In genomic region chr4:2042207-2042946, GRCh38 we compare ENCODE assay signal across 8 cellular contexts. TPM values are rescaled to one million over a fixed set of nuclear protein-coding genes. Genes with fewer than 3 reads are reported as not detected.
A peak's percentile ranks its signal among the peaks of the same experiment; 100 is the strongest.
DNase-seq lines count a peak whose midpoint lies in the region; ATAC-seq and TF ChIP-seq lines count a peak whose summit lies in the region.

No MANE protein-coding gene starts in this region.

- no peak overlapping the region for H3K27ac ChIP-seq in HUES64 (ENCODE audit: low read depth, low read length)

- WGBS in HUES64 = 3% methylated on average over 78 of the region's 80 CpGs

- H3K27me3 ChIP-seq in HUES64 (ENCODE audit: insufficient read depth, low read length) = peaks cover 76% of the 10 kb centered on the region

- peaks cover 18% of the 10 kb centered on the region for H3K27me3 Mint-ChIP-seq in activated T-cell treated with anti-CD3 and anti-CD28 coated beads, Interleukin-2, amount 50 U/mL, for 4 hours (ENCODE audit: low read depth)

- no peak overlapping the region for H3K9ac ChIP-seq in HUES64 (ENCODE audit: low read depth, low read length)

- H3K36me3 Mint-ChIP-seq in activated T-cell treated with anti-CD3 and anti-CD28 coated beads, Interleukin-2, amount 50 U/mL, for 4 hours (ENCODE audit: insufficient read depth) = no peaks in the 10 kb centered on the region

- H3K4me1 ChIP-seq in HUES64 (ENCODE audit: insufficient read depth, low read length) = no peaks in the 10 kb centered on the region

- peak overlapping the region; percentile 76 for H3K4me3 Mint-ChIP-seq in activated T-cell treated with anti-CD3 and anti-CD28 coated beads, Interleukin-2, amount 50 U/mL, for 4 hours

- H3K4me3 ChIP-seq in HUES64 (ENCODE audit: low read length) (peak overlapping the region; percentile 77), foreskin fibroblast (ENCODE audit: low read depth in 1 of 2, low read length in 2 of 2) (peak overlapping the region; percentile 65 to 77)

- DNase-seq in NCI-H1436 (lab: John Stamatoyannopoulos, UW) (peak; percentile 16), NCI-H1436 treated with DMSO at 0.1 percent for 48 hours (lab: John Stamatoyannopoulos, UW) (no peak), foreskin fibroblast (peak in 1 of 2 donors; percentile 47), omental fat pad (ENCODE audit: low spot score) (peak; percentile 21)
- peak; percentile 28 for DNase-seq in activated T-cell treated with anti-CD3 and anti-CD28 coated beads, Interleukin-2, amount 50 U/mL, for 4 hours

- H3K4me1 Mint-ChIP-seq in activated T-cell treated with anti-CD3 and anti-CD28 coated beads, Interleukin-2, amount 50 U/mL, for 4 hours (ENCODE audit: low read depth) = peaks cover 5% of the 10 kb centered on the region

- no peaks in the 10 kb centered on the region for H3K9me3 Mint-ChIP-seq in activated T-cell treated with anti-CD3 and anti-CD28 coated beads, Interleukin-2, amount 50 U/mL, for 4 hours

- TF ChIP-seq CTCF in foreskin fibroblast (IDR thresholded peaks at IDR 0.05; ENCODE audit: low read depth, low read length) (no peak), omental fat pad (IDR thresholded peaks at IDR 0.05) (no peak)

- H3K36me3 ChIP-seq in HUES64 (ENCODE audit: insufficient read depth, low read length) = no peaks in the 10 kb centered on the region

- ATAC-seq in activated T-cell treated with anti-CD3 and anti-CD28 coated beads, Interleukin-2, amount 50 U/mL, for 4 hours = peak; percentile 57 to 70
- ATAC-seq in omental fat pad (ENCODE audit: low FRiP score) (peak; percentile 19), GM18870 (IDR thresholded peaks at IDR 0.05; ENCODE audit: unreplicated experiment) (no peak), HG03469 (IDR thresholded peaks at IDR 0.05; ENCODE audit: unreplicated experiment) (no peak)

- no peaks in the 10 kb centered on the region for H3K9me3 ChIP-seq in HUES64 (ENCODE audit: insufficient read depth, low read depth, low read length)

RNA-seq across cellular contexts. Expression of gene NAT8L, which starts 16.8 kb away (rescaled TPM):
- 5.1 TPM for polyA plus RNA-seq in HUES64 (2013, experiment 1 of 2)
- 4.5 TPM for polyA plus RNA-seq in HUES64 (2013, experiment 2 of 2)
- 1 to 10 TPM in 1 of 3 donors, under 1 TPM in 2; 0.71 to 1.2 (median 0.82) TPM for total RNA-seq in activated T-cell treated with anti-CD3 and anti-CD28 coated beads, Interleukin-2, amount 50 U/mL, for 4 hours
- 10 to 100 TPM in 3 of 4 donors, 1 to 10 TPM in 1; 7.3 to 39.0 (median 14.1) TPM for total RNA-seq in omental fat pad

RNA-seq across cellular contexts. Expression of gene NELFA, which starts 33.6 kb away (rescaled TPM):
- polyA plus RNA-seq in HUES64 (2013, experiment 1 of 2) = 36.2 TPM
- polyA plus RNA-seq in HUES64 (2013, experiment 2 of 2) = 34.1 TPM
- 10 to 100 TPM; 58.1 to 62.5 (median 59.8) TPM for total RNA-seq in activated T-cell treated with anti-CD3 and anti-CD28 coated beads, Interleukin-2, amount 50 U/mL, for 4 hours
- total RNA-seq in omental fat pad = 10 to 100 TPM in 3 of 4 donors, 1 to 10 TPM in 1; 8.2 to 17.7 (median 13.9) TPM

Comparison
In these comparisons a context has a peak if more than half of its experiments do, and no peak if none do; other contexts are left out.
1. ATAC-seq: peak in activated T-cell treated with anti-CD3 and anti-CD28 coated beads, Interleukin-2, amount 50 U/mL, for 4 hours (2 of 2) and omental fat pad (single experiment); none in GM18870 (single experiment) and HG03469 (single experiment).